ENCODE assay signal across 17 cellular contexts in genomic region chr1:190119683-190120082, GRCh38.
A peak's percentile ranks its signal among the peaks of the same experiment; 100 is the strongest.
DNase-seq lines count a peak whose midpoint lies in the region; ATAC-seq and TF ChIP-seq lines count a peak whose summit lies in the region.
"Had no signal": no experiment of that assay in that cellular context is flagged by ENCODE, and none has a peak within 500 bp of the region (broad histone marks: within the 10 kb centered on the region; RNA-seq: fewer than 3 reads in every experiment).

No MANE protein-coding gene starts in this region.

- H3K4me1 Mint-ChIP-seq in WTC11, result peaks cover 12% of the 10 kb centered on the region
- H3K4me1 Mint-ChIP-seq in activated CD8-positive, alpha-beta T cell treated with anti-CD3 and anti-CD28 coated beads for 36 hours (ENCODE audit: low read depth), result no peaks in the 10 kb centered on the region
- H3K4me1 Mint-ChIP-seq: CD8-positive, alpha-beta memory T cell had no signal

- no peak overlapping the region for H3K27ac Mint-ChIP-seq in WTC11
- no peak overlapping the region for H3K27ac Mint-ChIP-seq in activated CD8-positive, alpha-beta T cell treated with anti-CD3 and anti-CD28 coated beads for 36 hours
- H3K27ac Mint-ChIP-seq: CD8-positive, alpha-beta memory T cell had no signal

- TF ChIP-seq CTCF in BE2C (IDR thresholded peaks at IDR 0.05; ENCODE audit: low read depth, low read length), result no peak
- TF ChIP-seq CTCF in WTC11 (IDR thresholded peaks at IDR 0.05), result no peak
- no peak for TF ChIP-seq CTCF in activated CD8-positive, alpha-beta T cell treated with anti-CD3 and anti-CD28 coated beads for 36 hours (IDR thresholded peaks at IDR 0.05)

- no peak overlapping the region for H3K4me3 Mint-ChIP-seq in WTC11
- H3K4me3 Mint-ChIP-seq in activated CD8-positive, alpha-beta T cell treated with anti-CD3 and anti-CD28 coated beads for 36 hours, result no peak overlapping the region
- H3K4me3 Mint-ChIP-seq: CD8-positive, alpha-beta memory T cell had no signal

- POLR2A ChIA-PET in WTC11 (lab: Charles Lee), result no interaction called here
- POLR2A ChIA-PET in activated CD8-positive, alpha-beta T cell treated with anti-CD3 and anti-CD28 coated beads for 36 hours (lab: Charles Lee), result no interaction called here

- intact Hi-C loops in activated CD8-positive, alpha-beta T cell treated with anti-CD3 and anti-CD28 coated beads for 36 hours (cut with micrococcal nuclease), result no loop called here

- H3K4me1 ChIP-seq in BE2C, result no peaks in the 10 kb centered on the region
- H3K4me1 ChIP-seq: HAP-1, SJSA1 had no signal

- no peak overlapping the region for H3K4me3 ChIP-seq in BE2C (ENCODE audit: low read depth, low read length)
- H3K4me3 ChIP-seq: HAP-1, SJSA1 had no signal

- peak; percentile 59 for ATAC-seq in WTC11
- no peak for ATAC-seq in HG02642 (IDR thresholded peaks at IDR 0.05; ENCODE audit: poor library complexity, unreplicated experiment)
- ATAC-seq in activated CD8-positive, alpha-beta T cell treated with anti-CD3 and anti-CD28 coated beads for 36 hours, result no peak
- ATAC-seq: PC-3 had no signal

- H3K27me3 ChIP-seq in BE2C, result no peaks in the 10 kb centered on the region
- H3K27me3 ChIP-seq: SJSA1 had no signal

- H3K9me3 ChIP-seq in BE2C, result no peaks in the 10 kb centered on the region
- H3K9me3 ChIP-seq: HAP-1, SJSA1 had no signal

- H3K27me3 Mint-ChIP-seq in WTC11 (ENCODE audit: low read depth), result no peaks in the 10 kb centered on the region
- no peaks in the 10 kb centered on the region for H3K27me3 Mint-ChIP-seq in activated CD8-positive, alpha-beta T cell treated with anti-CD3 and anti-CD28 coated beads for 36 hours
- H3K27me3 Mint-ChIP-seq: CD8-positive, alpha-beta memory T cell had no signal

- DNase-seq in BE2C, result peak; percentile 15
- peak; percentile 15 for DNase-seq in ELR (ENCODE audit: low read depth)
- peak; percentile 53 for DNase-seq in NCI-H69 (lab: John Stamatoyannopoulos, UW)
- DNase-seq in WTC11 (ENCODE audit: low spot score), result no peak
- DNase-seq in activated CD8-positive, alpha-beta T cell treated with anti-CD3 and anti-CD28 coated beads for 36 hours, result no peak
- DNase-seq in OCI-M2 (lab: John Stamatoyannopoulos, UW; ENCODE audit: unreplicated experiment), result no peak
- DNase-seq in dedifferentiated amniotic fluid mesenchymal stem cell (ENCODE audit: extremely low spot score), result no peak
- DNase-seq: C1 segment of cervical spinal cord; CD8-positive, alpha-beta memory T cell; DMS79 treated with DMSO at 0.1 percent for 48 hours; NCI-H1092 treated with DMSO at 0.1 percent for 48 hours; NCI-H1694; NCI-H2081 treated with DMSO at 0.1 percent for 48 hours; PC-3 had no signal

- no peaks in the 10 kb centered on the region for H3K36me3 Mint-ChIP-seq in WTC11
- no peaks in the 10 kb centered on the region for H3K36me3 Mint-ChIP-seq in activated CD8-positive, alpha-beta T cell treated with anti-CD3 and anti-CD28 coated beads for 36 hours (ENCODE audit: low read depth)
- H3K36me3 Mint-ChIP-seq: CD8-positive, alpha-beta memory T cell had no signal

- CTCF ChIA-PET in WTC11 (lab: Charles Lee), result no interaction called here
- CTCF ChIA-PET in activated CD8-positive, alpha-beta T cell treated with anti-CD3 and anti-CD28 coated beads for 36 hours (lab: Charles Lee), result no interaction called here

- H3K9me3 Mint-ChIP-seq in WTC11, result no peaks in the 10 kb centered on the region
- H3K9me3 Mint-ChIP-seq in activated CD8-positive, alpha-beta T cell treated with anti-CD3 and anti-CD28 coated beads for 36 hours, result peaks cover 10% of the 10 kb centered on the region

- no peaks in the 10 kb centered on the region for H3K36me3 ChIP-seq in BE2C
- H3K36me3 ChIP-seq: HAP-1, SJSA1 had no signal

TF ChIP-seq in WTC11, 78 proteins besides CTCF, POLR2A, EP300 and RAD21:
- TF ChIP-seq ATF3 (CRISPR knock-in tag; conservative IDR thresholded peaks at IDR 0.05), result no peak
- no peak for TF ChIP-seq RELA (CRISPR knock-in tag; IDR thresholded peaks at IDR 0.05; ENCODE audit: borderline replicate concordance)
- no peak for TF ChIP-seq ZNF532 (CRISPR knock-in tag; IDR thresholded peaks at IDR 0.05; ENCODE audit: borderline replicate concordance)
- no peak for TF ChIP-seq FOXP1 (CRISPR knock-in tag; IDR thresholded peaks at IDR 0.05; ENCODE audit: borderline replicate concordance)

Comparison
In these comparisons a context has a peak if more than half of its experiments do, and no peak if none do; other contexts are left out.
1. DNase-seq: peak in BE2C (single experiment), ELR (single experiment) and NCI-H69 (single experiment); none in WTC11 (single experiment), activated CD8-positive, alpha-beta T cell treated with anti-CD3 and anti-CD28 coated beads for 36 hours (single experiment), OCI-M2 (single experiment) and dedifferentiated amniotic fluid mesenchymal stem cell (single experiment).